Comparison of ENCODE assay signal across 8 cellular contexts in the genomic region with DNA sequence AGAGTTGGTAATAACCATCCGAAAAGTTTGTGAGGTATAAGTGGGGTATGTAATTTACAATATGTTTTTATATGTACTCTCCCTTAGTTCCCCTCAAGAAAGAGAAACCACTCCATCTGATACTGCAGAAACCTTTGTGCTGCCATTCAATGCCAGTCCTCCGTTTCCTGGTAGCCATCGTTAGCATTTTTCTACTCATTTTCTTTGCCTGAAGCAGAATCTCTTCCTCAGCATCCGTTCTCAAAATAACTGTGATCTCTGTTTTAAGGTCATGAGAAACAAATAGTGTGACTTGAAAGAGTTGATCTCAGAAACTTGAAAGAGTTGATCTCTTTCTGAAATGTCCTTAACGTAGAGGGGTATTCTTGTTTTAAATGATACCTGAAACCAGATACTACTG. TPM values are rescaled to one million over a fixed set of nuclear protein-coding genes. Genes with fewer than 3 reads are reported as not detected.
A peak's percentile ranks its signal among the peaks of the same experiment; 100 is the strongest.
DNase-seq lines count a peak whose midpoint lies in the region; ATAC-seq and TF ChIP-seq lines count a peak whose summit lies in the region.

No MANE protein-coding gene starts in this region.

- H3K9me3 Mint-ChIP-seq in CD4-positive, CD25-positive, alpha-beta regulatory T cell = peaks cover 0 to 2% (median 0%) of the 10 kb centered on the region in 7 donors
- no peaks in the 10 kb centered on the region for H3K9me3 Mint-ChIP-seq in neural crest cell

- peaks cover 10 to 77% (median 60%) of the 10 kb centered on the region in 4 donors for H3K4me1 Mint-ChIP-seq in CD4-positive, CD25-positive, alpha-beta regulatory T cell
- peaks cover 40% of the 10 kb centered on the region for H3K4me1 Mint-ChIP-seq in neural crest cell

- H3K9me3 ChIP-seq in CD4-positive, CD25-positive, alpha-beta regulatory T cell (ENCODE audit: control insufficient read depth in 2 of 2, low read length in 2 of 2) = no peaks in the 10 kb centered on the region
- no peaks in the 10 kb centered on the region for H3K9me3 ChIP-seq in MG63

- peak overlapping the region; percentile 95 to 100 (median 97) for H3K27ac Mint-ChIP-seq in CD4-positive, CD25-positive, alpha-beta regulatory T cell
- H3K27ac Mint-ChIP-seq in neural crest cell (ENCODE audit: unreplicated experiment) = no peak overlapping the region

- H3K36me3 Mint-ChIP-seq in CD4-positive, CD25-positive, alpha-beta regulatory T cell = peaks cover 23% of the 10 kb centered on the region
- peaks cover 15% of the 10 kb centered on the region for H3K36me3 Mint-ChIP-seq in neural crest cell (ENCODE audit: low read depth)

- peaks cover 31% of the 10 kb centered on the region for H3K4me1 ChIP-seq in CD4-positive, CD25-positive, alpha-beta regulatory T cell (ENCODE audit: control insufficient read depth, insufficient read depth, low read length, poor library complexity, severe bottlenecking)

- H3K4me3 ChIP-seq in CD4-positive, CD25-positive, alpha-beta regulatory T cell (ENCODE audit: low read depth, low read length) = peak overlapping the region; percentile 98
- H3K4me3 ChIP-seq in MG63 = peak overlapping the region; percentile 86
- H3K4me3 ChIP-seq in dorsolateral prefrontal cortex = peak overlapping the region; percentile 65 to 100 (median 93)

- no peak for ATAC-seq in CD4-positive, CD25-positive, alpha-beta regulatory T cell (ENCODE audit: low read depth in 2 of 2)

- TF ChIP-seq CTCF in dorsolateral prefrontal cortex (IDR thresholded peaks at IDR 0.05 in 54 of 56, conservative IDR thresholded peaks at IDR 0.05 in 2 of 56; ENCODE audit: low read depth in 1 of 56, partially characterized antibody in 56 of 56) = no peak
- no peak for TF ChIP-seq CTCF in neural crest cell (conservative IDR thresholded peaks at IDR 0.05)

- H3K4me3 Mint-ChIP-seq in CD4-positive, CD25-positive, alpha-beta regulatory T cell = peak overlapping the region; percentile 88 to 98 (median 90)
- peak overlapping the region; percentile 97 for H3K4me3 Mint-ChIP-seq in neural crest cell

- intact Hi-C loops in dorsolateral prefrontal cortex (cut with DNase I) = loop anchor here (5.0 to 10.0 kb wide), 4 partner anchors 88 to 492 kb away; partner anchors contain the start of genes IMMT (in 2 of the 2), MRPL35 (in 2 of the 2), C2orf68 (in 1 of the 2) and USP39 (in 1 of the 2)

- peak overlapping the region; percentile 91 for H3K27ac ChIP-seq in CD4-positive, CD25-positive, alpha-beta regulatory T cell (ENCODE audit: insufficient read depth, low read length, poor library complexity, severe bottlenecking)
- H3K27ac ChIP-seq in dorsolateral prefrontal cortex = peak overlapping the region in 3 of 59 donors; percentile 68 to 95 (median 91)

- peak in 1 of 3 donors; percentile 65 for DNase-seq in CD4-positive, CD25-positive, alpha-beta regulatory T cell
- DNase-seq in MG63 = no peak
- DNase-seq in dorsolateral prefrontal cortex = no peak
- DNase-seq in neural crest cell (ENCODE audit: low read depth, low spot score) = no peak
- no peak for DNase-seq in cerebellar cortex (ENCODE audit: low spot score)
- no peak for DNase-seq in NCI-H446 (lab: John Stamatoyannopoulos, UW)
- no peak for DNase-seq in LoVo (ENCODE audit: low spot score)
- DNase-seq in central memory CD4-positive, alpha-beta T cell = no peak

- H3K36me3 ChIP-seq in CD4-positive, CD25-positive, alpha-beta regulatory T cell (ENCODE audit: control insufficient read depth, insufficient read depth, low read length) = peaks cover 30% of the 10 kb centered on the region
- peaks cover 71% of the 10 kb centered on the region for H3K36me3 ChIP-seq in MG63

- no peaks in the 10 kb centered on the region for H3K27me3 Mint-ChIP-seq in CD4-positive, CD25-positive, alpha-beta regulatory T cell
- no peaks in the 10 kb centered on the region for H3K27me3 Mint-ChIP-seq in neural crest cell (ENCODE audit: low read depth)

- H3K27me3 ChIP-seq in CD4-positive, CD25-positive, alpha-beta regulatory T cell (ENCODE audit: control insufficient read depth, insufficient read depth, low read length) = no peaks in the 10 kb centered on the region
- H3K27me3 ChIP-seq in MG63 (no peaks in the 10 kb centered on the region), dorsolateral prefrontal cortex (no peaks in the 10 kb centered on the region)

RNA-seq across cellular contexts. Expression of gene PTCD3, which starts 1.0 kb away (rescaled TPM):
- 147 TPM for total RNA-seq in CD4-positive, CD25-positive, alpha-beta regulatory T cell
- 10 to 100 TPM; 39.6 to 47.3 (median 44.5) TPM for polyA plus RNA-seq in CD4-positive, CD25-positive, alpha-beta regulatory T cell
- 50.6 and 78.4 TPM in 2 replicates for total RNA-seq in MG63 (2014; rRNA removed; shearing (Covaris generic); ENCODE audit: low replicate concordance)
- total RNA-seq in dorsolateral prefrontal cortex = 100 to 1,000 TPM in 119 of 120 experiments, 10 to 100 TPM in 1; 80.1 to 174 (median 135) TPM
- 147 and 150 TPM in 2 replicates for total RNA-seq in neural crest cell

RNA-seq across cellular contexts. Expression of gene POLR1A, which starts 1.3 kb away (rescaled TPM):
- total RNA-seq in CD4-positive, CD25-positive, alpha-beta regulatory T cell = 23.9 TPM
- polyA plus RNA-seq in CD4-positive, CD25-positive, alpha-beta regulatory T cell = 1 to 10 TPM; 1.3 to 3.0 (median 2.3) TPM
- total RNA-seq in MG63 (2014; rRNA removed; shearing (Covaris generic); ENCODE audit: low replicate concordance) = 8.9 and 10.2 TPM in 2 replicates
- total RNA-seq in dorsolateral prefrontal cortex = 10 to 100 TPM; 24.2 to 44.6 (median 34.2) TPM
- 67.8 and 69.8 TPM in 2 replicates for total RNA-seq in neural crest cell
